8 cellular contexts compared by ENCODE assay signal in genomic region chr2:26786207-26787023, GRCh38. TPM values are rescaled to one million over a fixed set of nuclear protein-coding genes. Genes with fewer than 3 reads are reported as not detected.
DNase-seq lines count a peak whose midpoint lies in the region; ATAC-seq and FAIRE-seq lines count a peak whose summit lies in the region.

No MANE protein-coding gene starts in this region.

- H3K27ac Mint-ChIP-seq in activated T-helper 17 cell treated with anti-CD3 and anti-CD28 coated beads, Interleukin-2, amount 50 U/mL, for 72 hours = peak overlapping the region; percentile 83

- H3K9ac ChIP-seq in ES-I3 (ENCODE audit: low read depth, low read length) (peak overlapping the region; percentile 80), HUES48 (ENCODE audit: low read depth, low read length) (peak overlapping the region; percentile 62)

- no peaks in the 10 kb centered on the region for H3K4me1 ChIP-seq in ES-I3 (ENCODE audit: insufficient read depth, low read length)
- no peaks in the 10 kb centered on the region for H3K4me1 ChIP-seq in HUES48 (ENCODE audit: control insufficient read depth, insufficient read depth, low read length)
- peaks cover 0 to 3% of the 10 kb centered on the region in 2 donors for H3K4me1 ChIP-seq in small intestine (ENCODE audit: control insufficient read depth in 2 of 2, insufficient read depth in 1 of 2, low read depth in 1 of 2, low read length in 1 of 2)

- peak overlapping the region; percentile 88 for H3K4me3 Mint-ChIP-seq in activated T-helper 17 cell treated with anti-CD3 and anti-CD28 coated beads, Interleukin-2, amount 50 U/mL, for 72 hours

- no peaks in the 10 kb centered on the region for H3K9me3 ChIP-seq in ES-I3 (ENCODE audit: control insufficient read depth, insufficient read depth, low read length)
- no peaks in the 10 kb centered on the region for H3K9me3 ChIP-seq in HUES48 (ENCODE audit: control insufficient read depth, insufficient read depth, low read length)
- H3K9me3 ChIP-seq in small intestine (ENCODE audit: control insufficient read depth, low read depth) = no peaks in the 10 kb centered on the region

- H3K27ac ChIP-seq in HUES48 (ENCODE audit: low read depth, low read length) = peak overlapping the region; percentile 72
- H3K27ac ChIP-seq in small intestine (ENCODE audit: low read depth in 1 of 2, low read length in 1 of 2) = no peak overlapping the region

- 1 to 3% (median 2%) methylated on average over 50 to 55 of the region's 55 CpGs for WGBS in small intestine, 3 donors

- H3K27me3 Mint-ChIP-seq in activated T-helper 17 cell treated with anti-CD3 and anti-CD28 coated beads, Interleukin-2, amount 50 U/mL, for 72 hours = peaks cover 8% of the 10 kb centered on the region

- peaks cover 7% of the 10 kb centered on the region; the same call in 1 of the 2 replicates for H3K27me3 ChIP-seq in HUES48 (ENCODE audit: control insufficient read depth, insufficient read depth, low read length)
- H3K27me3 ChIP-seq in small intestine (ENCODE audit: control insufficient read depth in 2 of 2, insufficient read depth in 2 of 2, low read length in 2 of 2) = no peaks in the 10 kb centered on the region

- peak; percentile 13 for ATAC-seq in GM21390 (IDR thresholded peaks at IDR 0.05; ENCODE audit: unreplicated experiment)
- ATAC-seq in activated T-helper 17 cell treated with anti-CD3 and anti-CD28 coated beads, Interleukin-2, amount 50 U/mL, for 72 hours (replicated peaks) = peak; percentile 10

- no peak for FAIRE-seq in small intestine (lab: Jason Lieb, UNC)

- peak overlapping the region; percentile 78 for H3K4me3 ChIP-seq in HUES48 (ENCODE audit: low read depth, low read length)
- H3K4me3 ChIP-seq in small intestine (ENCODE audit: low read depth in 1 of 2, low read length in 2 of 2) = peak overlapping the region; percentile 51 to 83

- H3K36me3 ChIP-seq in ES-I3 (ENCODE audit: insufficient read depth, low read length) = peaks cover 8% of the 10 kb centered on the region; the same call in 1 of the 2 replicates
- H3K36me3 ChIP-seq in HUES48 (ENCODE audit: control insufficient read depth, insufficient read depth, low read length) = peaks cover 14% of the 10 kb centered on the region
- H3K36me3 ChIP-seq in small intestine (ENCODE audit: control insufficient read depth in 2 of 2, insufficient read depth in 2 of 2, low read length in 2 of 2) = peaks cover 0 to under 1% of the 10 kb centered on the region in 2 donors

- peaks cover 4% of the 10 kb centered on the region for H3K9me3 Mint-ChIP-seq in activated T-helper 17 cell treated with anti-CD3 and anti-CD28 coated beads, Interleukin-2, amount 50 U/mL, for 72 hours

- peaks cover 9% of the 10 kb centered on the region for H3K4me1 Mint-ChIP-seq in activated T-helper 17 cell treated with anti-CD3 and anti-CD28 coated beads, Interleukin-2, amount 50 U/mL, for 72 hours

- DNase-seq in hepatic stellate cell (ENCODE audit: low spot score) (peak; percentile 46), small intestine (no peak), NCI-H128 (lab: John Stamatoyannopoulos, UW; ENCODE audit: unreplicated experiment) (no peak), T-helper 9 cell (no peak)

- peaks cover 14% of the 10 kb centered on the region for H3K36me3 Mint-ChIP-seq in activated T-helper 17 cell treated with anti-CD3 and anti-CD28 coated beads, Interleukin-2, amount 50 U/mL, for 72 hours (ENCODE audit: low read depth)

RNA-seq across cellular contexts. Expression of gene CENPA, which starts 0.6 kb away (rescaled TPM):
- 10 to 100 TPM; 24.3 to 36.1 TPM for total RNA-seq in activated T-helper 17 cell treated with anti-CD3 and anti-CD28 coated beads, Interleukin-2, amount 50 U/mL, for 72 hours
- 10 to 100 TPM in 1 of 3 donors, 1 to 10 TPM in 2; 1.4 to 11.6 (median 1.6) TPM for polyA plus RNA-seq in small intestine

RNA-seq across cellular contexts. Expression of gene SLC35F6, which starts 22.3 kb away (rescaled TPM):
- 10 to 100 TPM in 1 of 2 donors, 1 to 10 TPM in 1; 8.2 to 15.0 TPM for total RNA-seq in activated T-helper 17 cell treated with anti-CD3 and anti-CD28 coated beads, Interleukin-2, amount 50 U/mL, for 72 hours
- polyA plus RNA-seq in small intestine = 10 to 100 TPM in 1 of 3 donors, 1 to 10 TPM in 2; 5.8 to 21.3 (median 8.6) TPM
